Comparison of ENCODE assay signal across 1 cellular context in the genomic region with DNA sequence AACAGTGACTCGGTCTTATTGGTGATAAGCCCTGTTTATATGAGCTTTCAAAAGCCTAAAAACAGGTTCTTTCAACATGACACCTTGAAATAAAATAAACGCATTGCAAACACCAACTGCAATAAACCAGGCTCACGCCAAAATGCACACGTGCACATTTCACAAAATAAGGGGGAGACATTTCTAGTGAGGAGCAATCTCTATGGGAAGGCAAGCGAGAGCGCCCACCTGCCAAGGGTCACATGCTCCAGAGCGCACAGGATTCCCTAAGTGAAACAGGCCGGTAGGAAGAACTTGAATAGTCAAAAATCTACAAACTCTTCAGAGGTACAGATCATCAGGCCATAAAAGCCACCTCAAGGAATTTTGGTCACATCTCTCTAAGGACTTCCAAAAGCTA.
TF ChIP-seq lines count a peak whose summit lies in the region.

No MANE protein-coding gene starts in this region.

TF ChIP-seq in SK-N-SH treated with all-trans-retinoic acid at 6 μM for 48 hours, 23 proteins besides CTCF, POLR2A, EP300 and RAD21 (continued from another document):
- TF ChIP-seq, protein P1, sequence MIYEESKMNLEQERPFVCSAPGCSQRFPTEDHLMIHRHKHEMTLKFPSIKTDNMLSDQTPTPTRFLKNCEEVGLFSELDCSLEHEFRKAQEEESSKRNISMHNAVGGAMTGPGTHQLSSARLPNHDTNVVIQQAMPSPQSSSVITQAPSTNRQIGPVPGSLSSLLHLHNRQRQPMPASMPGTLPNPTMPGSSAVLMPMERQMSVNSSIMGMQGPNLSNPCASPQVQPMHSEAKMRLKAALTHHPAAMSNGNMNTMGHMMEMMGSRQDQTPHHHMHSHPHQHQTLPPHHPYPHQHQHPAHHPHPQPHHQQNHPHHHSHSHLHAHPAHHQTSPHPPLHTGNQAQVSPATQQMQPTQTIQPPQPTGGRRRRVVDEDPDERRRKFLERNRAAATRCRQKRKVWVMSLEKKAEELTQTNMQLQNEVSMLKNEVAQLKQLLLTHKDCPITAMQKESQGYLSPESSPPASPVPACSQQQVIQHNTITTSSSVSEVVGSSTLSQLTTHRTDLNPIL (CRISPR knock-in tag; IDR thresholded peaks at IDR 0.05; ENCODE audit: low read depth), result no peak
- TF ChIP-seq GLIS3 (CRISPR knock-in tag; IDR thresholded peaks at IDR 0.05) (no peak), ZFP30 (CRISPR knock-in tag; IDR thresholded peaks at IDR 0.05) (no peak), ESRRG (CRISPR knock-in tag; IDR thresholded peaks at IDR 0.05) (no peak), ZNF70 (CRISPR knock-in tag; IDR thresholded peaks at IDR 0.05) (no peak), ISL1 (CRISPR knock-in tag; IDR thresholded peaks at IDR 0.05) (no peak), BACH2 (CRISPR knock-in tag; IDR thresholded peaks at IDR 0.05; ENCODE audit: borderline replicate concordance) (no peak), CSDC2 (CRISPR knock-in tag; IDR thresholded peaks at IDR 0.05) (no peak)
- TF ChIP-seq, protein P2, sequence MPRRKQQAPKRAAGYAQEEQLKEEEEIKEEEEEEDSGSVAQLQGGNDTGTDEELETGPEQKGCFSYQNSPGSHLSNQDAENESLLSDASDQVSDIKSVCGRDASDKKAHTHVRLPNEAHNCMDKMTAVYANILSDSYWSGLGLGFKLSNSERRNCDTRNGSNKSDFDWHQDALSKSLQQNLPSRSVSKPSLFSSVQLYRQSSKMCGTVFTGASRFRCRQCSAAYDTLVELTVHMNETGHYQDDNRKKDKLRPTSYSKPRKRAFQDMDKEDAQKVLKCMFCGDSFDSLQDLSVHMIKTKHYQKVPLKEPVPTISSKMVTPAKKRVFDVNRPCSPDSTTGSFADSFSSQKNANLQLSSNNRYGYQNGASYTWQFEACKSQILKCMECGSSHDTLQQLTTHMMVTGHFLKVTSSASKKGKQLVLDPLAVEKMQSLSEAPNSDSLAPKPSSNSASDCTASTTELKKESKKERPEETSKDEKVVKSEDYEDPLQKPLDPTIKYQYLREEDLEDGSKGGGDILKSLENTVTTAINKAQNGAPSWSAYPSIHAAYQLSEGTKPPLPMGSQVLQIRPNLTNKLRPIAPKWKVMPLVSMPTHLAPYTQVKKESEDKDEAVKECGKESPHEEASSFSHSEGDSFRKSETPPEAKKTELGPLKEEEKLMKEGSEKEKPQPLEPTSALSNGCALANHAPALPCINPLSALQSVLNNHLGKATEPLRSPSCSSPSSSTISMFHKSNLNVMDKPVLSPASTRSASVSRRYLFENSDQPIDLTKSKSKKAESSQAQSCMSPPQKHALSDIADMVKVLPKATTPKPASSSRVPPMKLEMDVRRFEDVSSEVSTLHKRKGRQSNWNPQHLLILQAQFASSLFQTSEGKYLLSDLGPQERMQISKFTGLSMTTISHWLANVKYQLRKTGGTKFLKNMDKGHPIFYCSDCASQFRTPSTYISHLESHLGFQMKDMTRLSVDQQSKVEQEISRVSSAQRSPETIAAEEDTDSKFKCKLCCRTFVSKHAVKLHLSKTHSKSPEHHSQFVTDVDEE (CRISPR knock-in tag; IDR thresholded peaks at IDR 0.05), result no peak
- TF ChIP-seq, protein P3, sequence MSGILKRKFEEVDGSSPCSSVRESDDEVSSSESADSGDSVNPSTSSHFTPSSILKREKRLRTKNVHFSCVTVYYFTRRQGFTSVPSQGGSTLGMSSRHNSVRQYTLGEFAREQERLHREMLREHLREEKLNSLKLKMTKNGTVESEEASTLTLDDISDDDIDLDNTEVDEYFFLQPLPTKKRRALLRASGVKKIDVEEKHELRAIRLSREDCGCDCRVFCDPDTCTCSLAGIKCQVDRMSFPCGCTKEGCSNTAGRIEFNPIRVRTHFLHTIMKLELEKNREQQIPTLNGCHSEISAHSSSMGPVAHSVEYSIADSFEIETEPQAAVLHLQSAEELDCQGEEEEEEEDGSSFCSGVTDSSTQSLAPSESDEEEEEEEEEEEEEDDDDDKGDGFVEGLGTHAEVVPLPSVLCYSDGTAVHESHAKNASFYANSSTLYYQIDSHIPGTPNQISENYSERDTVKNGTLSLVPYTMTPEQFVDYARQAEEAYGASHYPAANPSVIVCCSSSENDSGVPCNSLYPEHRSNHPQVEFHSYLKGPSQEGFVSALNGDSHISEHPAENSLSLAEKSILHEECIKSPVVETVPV (CRISPR knock-in tag; IDR thresholded peaks at IDR 0.05), result no peak
- TF ChIP-seq, protein P4, sequence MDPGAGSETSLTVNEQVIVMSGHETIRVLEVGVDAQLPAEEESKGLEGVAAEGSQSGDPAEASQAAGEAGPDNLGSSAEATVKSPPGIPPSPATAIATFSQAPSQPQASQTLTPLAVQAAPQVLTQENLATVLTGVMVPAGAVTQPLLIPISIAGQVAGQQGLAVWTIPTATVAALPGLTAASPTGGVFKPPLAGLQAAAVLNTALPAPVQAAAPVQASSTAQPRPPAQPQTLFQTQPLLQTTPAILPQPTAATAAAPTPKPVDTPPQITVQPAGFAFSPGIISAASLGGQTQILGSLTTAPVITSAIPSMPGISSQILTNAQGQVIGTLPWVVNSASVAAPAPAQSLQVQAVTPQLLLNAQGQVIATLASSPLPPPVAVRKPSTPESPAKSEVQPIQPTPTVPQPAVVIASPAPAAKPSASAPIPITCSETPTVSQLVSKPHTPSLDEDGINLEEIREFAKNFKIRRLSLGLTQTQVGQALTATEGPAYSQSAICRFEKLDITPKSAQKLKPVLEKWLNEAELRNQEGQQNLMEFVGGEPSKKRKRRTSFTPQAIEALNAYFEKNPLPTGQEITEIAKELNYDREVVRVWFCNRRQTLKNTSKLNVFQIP (CRISPR knock-in tag; IDR thresholded peaks at IDR 0.05; ENCODE audit: borderline replicate concordance, low read depth), result no peak
